18 cellular contexts compared by ENCODE assay signal in the genomic region with DNA sequence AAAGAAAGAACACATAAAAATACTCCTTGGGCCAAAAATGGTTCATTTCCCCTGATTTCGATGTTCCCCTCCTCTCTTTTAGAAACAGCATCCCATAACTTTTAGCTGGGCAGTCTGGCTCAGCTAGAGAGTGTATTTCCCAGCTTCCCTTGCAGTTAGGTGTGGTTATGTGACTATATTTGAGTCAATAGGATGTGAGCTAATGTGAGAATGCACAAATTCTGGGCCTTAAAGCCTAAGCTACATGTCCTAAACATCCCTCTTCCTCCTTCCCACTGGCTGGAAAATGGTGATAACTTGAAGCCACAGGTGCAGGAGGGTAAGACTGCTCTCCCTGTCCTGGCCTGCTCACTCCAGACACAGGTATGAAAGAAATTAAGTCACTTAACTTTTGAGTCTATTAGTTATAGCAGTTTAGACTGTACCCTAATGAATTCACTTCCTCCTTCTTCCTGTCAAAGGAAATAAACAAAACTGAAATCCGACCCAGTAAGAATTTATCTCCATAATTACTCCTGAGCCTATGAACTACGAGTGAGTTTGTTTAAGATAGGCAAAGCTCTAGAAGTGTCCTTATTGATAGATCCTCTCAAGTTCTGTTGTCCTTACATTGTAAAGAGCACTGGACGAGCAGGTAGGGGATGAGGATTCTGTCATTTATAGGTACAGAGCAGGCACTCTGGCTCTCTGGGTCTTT.
DNase-seq lines count a peak whose midpoint lies in the region; ATAC-seq and TF ChIP-seq lines count a peak whose summit lies in the region.
"Had no signal": no experiment of that assay in that cellular context is flagged by ENCODE, and none has a peak within 500 bp of the region (broad histone marks: within the 10 kb centered on the region; RNA-seq: fewer than 3 reads in every experiment).

No MANE protein-coding gene starts in this region.

- no peak overlapping the region for H3K4me3 Mint-ChIP-seq in nephron progenitor cell
- H3K4me3 Mint-ChIP-seq: activated CD8-positive, alpha-beta memory T cell treated with anti-CD3 and anti-CD28 coated beads, Interleukin-2, amount 10 ng/mL, durations not matched to agents 7 days and 5 days; CD4-positive, CD25-positive, alpha-beta regulatory T cell; stimulated activated naive CD8-positive, alpha-beta T cell treated with anti-CD3 and anti-CD28 coated beads, Interleukin-15, amount 100 ng/mL, for 72 hours; T-helper 1 cell treated with Interleukin-12 subunit alpha and Interleukin-12 subunit beta and Interleukin-4 antibody, amounts not matched to agents 30 μg/mL and 1 μg/mL, for 36 hours had no signal

- H3K9me3 Mint-ChIP-seq in nephron progenitor cell, result no peaks in the 10 kb centered on the region
- H3K9me3 Mint-ChIP-seq: stimulated activated naive CD8-positive, alpha-beta T cell treated with anti-CD3 and anti-CD28 coated beads, Interleukin-15, amount 100 ng/mL, for 72 hours; T-helper 1 cell treated with Interleukin-12 subunit alpha and Interleukin-12 subunit beta and Interleukin-4 antibody, amounts not matched to agents 30 μg/mL and 1 μg/mL, for 36 hours had no signal

- no peaks in the 10 kb centered on the region for H3K27me3 ChIP-seq in Karpas-422 (ENCODE audit: low read length)
- peaks cover 0 to 6% of the 10 kb centered on the region in 2 donors for H3K27me3 ChIP-seq in left lung
- H3K27me3 ChIP-seq: upper lobe of left lung had no signal

- H3K9me2 ChIP-seq in Karpas-422 (replicated peaks; ENCODE audit: insufficient read depth, low read length), result no peaks in the 10 kb centered on the region

- no peaks in the 10 kb centered on the region for H3K9me3 ChIP-seq in Karpas-422 (ENCODE audit: low read length)
- no peaks in the 10 kb centered on the region for H3K9me3 ChIP-seq in left lung
- H3K9me3 ChIP-seq: upper lobe of left lung had no signal

- peak overlapping the region; percentile 39 for H3K4me2 ChIP-seq in Karpas-422 (ENCODE audit: low read depth, low read length, poor library complexity, severe bottlenecking)

- no peak for ATAC-seq in left lung
- no peak for ATAC-seq in HG03469 (IDR thresholded peaks at IDR 0.05; ENCODE audit: unreplicated experiment)
- ATAC-seq: activated CD8-positive, alpha-beta memory T cell treated with anti-CD3 and anti-CD28 coated beads, Interleukin-2, amount 10 ng/mL, durations not matched to agents 7 days and 5 days; stimulated activated naive CD8-positive, alpha-beta T cell treated with anti-CD3 and anti-CD28 coated beads, Interleukin-15, amount 100 ng/mL, for 72 hours had no signal

- H2AFZ ChIP-seq in Karpas-422 (ENCODE audit: low read length), result peak overlapping the region; percentile 98

- H3K36me3 ChIP-seq in Karpas-422 (ENCODE audit: insufficient read depth, low read length), result no peaks in the 10 kb centered on the region
- H3K36me3 ChIP-seq in left lung, result no peaks in the 10 kb centered on the region
- H3K36me3 ChIP-seq: upper lobe of left lung had no signal

- DNase-seq in DMS79 treated with DMSO at 0.1 percent for 48 hours (lab: John Stamatoyannopoulos, UW) (peak; percentile 32), DMS79 (lab: John Stamatoyannopoulos, UW) (no peak), Karpas-422 (peak; percentile 60), nephron progenitor cell (no peak), left lung (no peak), NCI-H2171 treated with DMSO at 0.1 percent for 48 hours (lab: John Stamatoyannopoulos, UW) (no peak)
- DNase-seq: 8988T; activated CD4-positive, CD25-positive, alpha-beta regulatory T cell treated with anti-CD3 and anti-CD28 coated beads, Interleukin-2, amount 50 U/mL, for 72 hours; activated CD8-positive, alpha-beta memory T cell treated with anti-CD3 and anti-CD28 coated beads, Interleukin-2, amount 10 ng/mL, durations not matched to agents 7 days and 5 days; aorta; CD4-positive, CD25-positive, alpha-beta regulatory T cell; head of caudate nucleus; NCI-H1930; stimulated activated naive CD8-positive, alpha-beta T cell treated with anti-CD3 and anti-CD28 coated beads, Interleukin-15, amount 100 ng/mL, for 72 hours; upper lobe of left lung had no signal

- H3K4me1 ChIP-seq in Karpas-422 (ENCODE audit: low read length) (peaks cover 14% of the 10 kb centered on the region), left lung (no peaks in the 10 kb centered on the region)

- H3K9ac ChIP-seq in Karpas-422 (ENCODE audit: low read length), result no peak overlapping the region

- 0 out of 2 replicates have a peak overlapping the region, but pooled peaks have one; percentile 9 for H3K27ac ChIP-seq in Karpas-422 (ENCODE audit: low read length)
- H3K27ac ChIP-seq in VCaP, result peak overlapping the region; percentile 19; the same call in 1 of the 2 replicates
- no peak overlapping the region for H3K27ac ChIP-seq in left lung
- H3K27ac ChIP-seq: upper lobe of left lung had no signal

- H3K27ac Mint-ChIP-seq in nephron progenitor cell, result peak overlapping the region; percentile 83
- H3K27ac Mint-ChIP-seq: activated CD8-positive, alpha-beta memory T cell treated with anti-CD3 and anti-CD28 coated beads, Interleukin-2, amount 10 ng/mL, durations not matched to agents 7 days and 5 days; CD4-positive, CD25-positive, alpha-beta regulatory T cell; stimulated activated naive CD8-positive, alpha-beta T cell treated with anti-CD3 and anti-CD28 coated beads, Interleukin-15, amount 100 ng/mL, for 72 hours; T-helper 1 cell treated with Interleukin-12 subunit alpha and Interleukin-12 subunit beta and Interleukin-4 antibody, amounts not matched to agents 30 μg/mL and 1 μg/mL, for 36 hours had no signal

- no peaks in the 10 kb centered on the region for H4K20me1 ChIP-seq in Karpas-422 (ENCODE audit: insufficient read depth, low read depth, low read length)

- H3K27me3 Mint-ChIP-seq in nephron progenitor cell (ENCODE audit: low read depth, poor library complexity), result no peaks in the 10 kb centered on the region

- peaks cover 59% of the 10 kb centered on the region for H3K4me1 Mint-ChIP-seq in nephron progenitor cell
- H3K4me1 Mint-ChIP-seq: stimulated activated naive CD8-positive, alpha-beta T cell treated with anti-CD3 and anti-CD28 coated beads, Interleukin-15, amount 100 ng/mL, for 72 hours had no signal

- intact Hi-C loops in left lung (cut with DNase I), result no loop called here

- no peak overlapping the region for H3K4me3 ChIP-seq in Karpas-422 (ENCODE audit: low read length)
- H3K4me3 ChIP-seq in left lung, result no peak overlapping the region
- H3K4me3 ChIP-seq: upper lobe of left lung had no signal

- H3K36me3 Mint-ChIP-seq in nephron progenitor cell (ENCODE audit: low read depth), result no peaks in the 10 kb centered on the region
- H3K36me3 Mint-ChIP-seq: activated CD8-positive, alpha-beta memory T cell treated with anti-CD3 and anti-CD28 coated beads, Interleukin-2, amount 10 ng/mL, durations not matched to agents 7 days and 5 days; CD4-positive, CD25-positive, alpha-beta regulatory T cell had no signal

- no peaks in the 10 kb centered on the region for H3K79me2 ChIP-seq in Karpas-422 (ENCODE audit: low read length)

- no peak for TF ChIP-seq CTCF in VCaP (conservative IDR thresholded peaks at IDR 0.05)
- TF ChIP-seq CTCF in nephron progenitor cell (IDR thresholded peaks at IDR 0.05), result no peak
- TF ChIP-seq CTCF in left lung (IDR thresholded peaks at IDR 0.05), result no peak

Comparison
In these comparisons a context has a peak if more than half of its experiments do, and no peak if none do; other contexts are left out.
1. DNase-seq: peak in DMS79 treated with DMSO at 0.1 percent for 48 hours (single experiment) and Karpas-422 (single experiment); none in DMS79 (single experiment), nephron progenitor cell (single experiment), left lung (0 of 2) and NCI-H2171 treated with DMSO at 0.1 percent for 48 hours (single experiment).
2. H3K27ac ChIP-seq: peak in Karpas-422 (single experiment) and VCaP (single experiment); none in left lung (0 of 2).